8 cellular contexts compared by ENCODE assay signal in genomic region chr1:42925132-42925769, GRCh38. TPM values are rescaled to one million over a fixed set of nuclear protein-coding genes. Genes with fewer than 3 reads are reported as not detected.
DNase-seq lines count a peak whose midpoint lies in the region; ATAC-seq and TF ChIP-seq lines count a peak whose summit lies in the region.

No MANE protein-coding gene starts in this region.

- H3K4me1 ChIP-seq in SJCRH30 (peaks cover 15% of the 10 kb centered on the region), esophagus squamous epithelium (peaks cover 7 to 70% (median 13%) of the 10 kb centered on the region in 3 donors), skeletal muscle tissue (ENCODE audit: control insufficient read depth in 3 of 3, insufficient read depth in 3 of 3, low read length in 3 of 3) (peaks cover 6 to 12% (median 7%) of the 10 kb centered on the region in 3 donors)

- no peak for TF ChIP-seq CTCF in esophagus squamous epithelium (IDR thresholded peaks at IDR 0.05)

- H3K9me3 ChIP-seq in SJCRH30 (replicated peaks) (no peaks in the 10 kb centered on the region), esophagus squamous epithelium (no peaks in the 10 kb centered on the region), skeletal muscle tissue (ENCODE audit: control insufficient read depth in 3 of 3, low read length in 3 of 3) (no peaks in the 10 kb centered on the region)

- intact Hi-C loops in esophagus squamous epithelium (cut with DNase I), result no loop called here

- H3K9ac ChIP-seq in skeletal muscle tissue (ENCODE audit: low read depth in 1 of 3, low read length in 3 of 3), result no peak overlapping the region

- TF ChIP-seq POLR2A in esophagus squamous epithelium (IDR thresholded peaks at IDR 0.05), result no peak

- WGBS in esophagus squamous epithelium, 2 donors, result 32 to 41% methylated on average over 3 of the region's 3 CpGs

- peaks cover 41% of the 10 kb centered on the region for H3K36me3 ChIP-seq in SJCRH30
- H3K36me3 ChIP-seq in esophagus squamous epithelium, result peaks cover 34 to 52% (median 42%) of the 10 kb centered on the region in 3 donors
- peaks cover 0 to 3% (median 2%) of the 10 kb centered on the region in 3 donors for H3K36me3 ChIP-seq in skeletal muscle tissue (ENCODE audit: control insufficient read depth in 3 of 3, insufficient read depth in 3 of 3, low read length in 3 of 3)

- H3K27ac ChIP-seq in SJCRH30 (no peak overlapping the region; the same call in 1 of the 2 replicates), esophagus squamous epithelium (peak overlapping the region; percentile 91 to 96 (median 94)), skeletal muscle tissue (ENCODE audit: low read depth, low read length) (no peak overlapping the region)

- H3K27me3 ChIP-seq in SJCRH30 (no peaks in the 10 kb centered on the region), esophagus squamous epithelium (no peaks in the 10 kb centered on the region), skeletal muscle tissue (ENCODE audit: control insufficient read depth in 3 of 3, insufficient read depth in 3 of 3, low read length in 3 of 3) (peaks cover 0 to 14% (median 6%) of the 10 kb centered on the region in 3 donors)

- peak; percentile 27 for DNase-seq in NCI-H345 (lab: John Stamatoyannopoulos, UW)
- DNase-seq in NCI-H345 treated with DMSO at 0.1 percent for 48 hours (lab: John Stamatoyannopoulos, UW; ENCODE audit: unreplicated experiment), result no peak
- no peak for DNase-seq in SJCRH30
- no peak for DNase-seq in esophagus squamous epithelium (lab: John Stamatoyannopoulos, UW)
- no peak for DNase-seq in mesenteric fat pad (ENCODE audit: low spot score)

- H3K4me3 ChIP-seq in SJCRH30 (peak overlapping the region; percentile 73), esophagus squamous epithelium (peak overlapping the region; percentile 53 to 84 (median 66)), skeletal muscle tissue (ENCODE audit: low read length in 3 of 3) (peak overlapping the region in 2 of 3 donors; percentile 59 to 88)

- no peak for ATAC-seq in HG03354 (IDR thresholded peaks at IDR 0.05; ENCODE audit: poor library complexity, severe bottlenecking, unreplicated experiment)
- ATAC-seq in HG02610 (IDR thresholded peaks at IDR 0.05; ENCODE audit: unreplicated experiment), result no peak

RNA-seq across cellular contexts. Expression of gene SLC2A1, which starts 33.4 kb away (rescaled TPM):
- total RNA-seq in SJCRH30 (2014; rRNA removed; shearing (Covaris generic)), result 64.8 and 73.2 TPM in 2 replicates
- total RNA-seq in esophagus squamous epithelium (100 to 1,000 TPM; 238 to 883 (median 448) TPM), skeletal muscle tissue (28.2 TPM), mesenteric fat pad (16.3 TPM)

Comparison
In these comparisons a context has a peak if more than half of its experiments do, and no peak if none do; other contexts are left out.
1. H3K27ac ChIP-seq: peak in esophagus squamous epithelium (4 of 4); none in SJCRH30 (single experiment) and skeletal muscle tissue (single experiment).
2. Peak in every context shown above with its lines, with median percentiles within 50 percentile points of each other: H3K4me3 ChIP-seq.